ENCODE assay signal across 21 cellular contexts in genomic region chr1:177385760-177386698, GRCh38.
A peak's percentile ranks its signal among the peaks of the same experiment; 100 is the strongest.
DNase-seq lines count a peak whose midpoint lies in the region; ATAC-seq and TF ChIP-seq lines count a peak whose summit lies in the region.
"Had no signal": no experiment of that assay in that cellular context is flagged by ENCODE, and none has a peak within 500 bp of the region (broad histone marks: within the 10 kb centered on the region; RNA-seq: fewer than 3 reads in every experiment).

No MANE protein-coding gene starts in this region.

- peaks cover 11% of the 10 kb centered on the region for H3K9me3 Mint-ChIP-seq in activated naive CD4-positive, alpha-beta T cell treated with anti-CD3 and anti-CD28 coated beads for 36 hours

- no peak overlapping the region for H2BK5ac ChIP-seq in mesendoderm (ENCODE audit: low read length)

- peak; percentile 83 for ATAC-seq in HG02610 (IDR thresholded peaks at IDR 0.05; ENCODE audit: unreplicated experiment)
- ATAC-seq in PC-3: peak; percentile 79
- no peak for ATAC-seq in HG02840 (IDR thresholded peaks at IDR 0.05; ENCODE audit: low FRiP score, unreplicated experiment)
- ATAC-seq: HepG2; left colon; Panc1; stimulated activated naive CD8-positive, alpha-beta T cell treated with anti-CD3 and anti-CD28 coated beads, Interleukin-15, amount 100 ng/mL, for 72 hours; T-cell had no signal

- H3K27ac ChIP-seq in PC-3 (ENCODE audit: low read length) (peak overlapping the region; percentile 65), mesendoderm (ENCODE audit: low read depth, low read length) (no peak overlapping the region)
- H3K27ac ChIP-seq: 22Rv1, C4-2B, prostate gland had no signal

- no peaks in the 10 kb centered on the region for H3K9me3 ChIP-seq in PC-3 (ENCODE audit: low read length)
- H3K9me3 ChIP-seq: prostate gland had no signal

- H3K27ac Mint-ChIP-seq in activated naive CD4-positive, alpha-beta T cell treated with anti-CD3 and anti-CD28 coated beads for 36 hours: no peak overlapping the region
- H3K27ac Mint-ChIP-seq: T-cell had no signal

- no peak for TF ChIP-seq CTCF in PC-3 (conservative IDR thresholded peaks at IDR 0.05; ENCODE audit: low read depth, low read length)

- H2AK5ac ChIP-seq in mesendoderm (ENCODE audit: low read length): no peak overlapping the region

- H3K4me3 ChIP-seq in PC-3 (ENCODE audit: low read length): no peak overlapping the region
- H3K4me3 ChIP-seq in mesendoderm (ENCODE audit: low read length): no peak overlapping the region
- no peak overlapping the region for H3K4me3 ChIP-seq in H7 (ENCODE audit: insufficient read depth, low read depth, low read length)
- H3K4me3 ChIP-seq: prostate gland had no signal

- H3K4me1 Mint-ChIP-seq in activated naive CD4-positive, alpha-beta T cell treated with anti-CD3 and anti-CD28 coated beads for 36 hours (ENCODE audit: low read depth): no peaks in the 10 kb centered on the region
- H3K4me1 Mint-ChIP-seq: stimulated activated naive CD8-positive, alpha-beta T cell treated with anti-CD3 and anti-CD28 coated beads, Interleukin-15, amount 100 ng/mL, for 72 hours; T-cell had no signal

- WGBS in mesendoderm (ENCODE audit: extremely low coverage, insufficient coverage, low lambda C conversion rate): no CpG with 5 or more reads among the region's 5 CpGs

- no peak overlapping the region for H2BK15ac ChIP-seq in mesendoderm (replicated peaks; ENCODE audit: low read depth)

- H2BK120ac ChIP-seq in mesendoderm (ENCODE audit: low read depth, low read length): no peak overlapping the region

- H3K9me2 ChIP-seq in PC-3 (replicated peaks; ENCODE audit: low read length): no peaks in the 10 kb centered on the region

- no peaks in the 10 kb centered on the region for H3F3A ChIP-seq in PC-3 (ENCODE audit: low read length, unreplicated experiment)

- no peak overlapping the region for H3K4ac ChIP-seq in mesendoderm (ENCODE audit: low read depth, low read length)

- no peak overlapping the region for H3K4me3 Mint-ChIP-seq in activated naive CD4-positive, alpha-beta T cell treated with anti-CD3 and anti-CD28 coated beads for 36 hours
- H3K4me3 Mint-ChIP-seq: stimulated activated naive CD8-positive, alpha-beta T cell treated with anti-CD3 and anti-CD28 coated beads, Interleukin-15, amount 100 ng/mL, for 72 hours; T-cell had no signal

- no peaks in the 10 kb centered on the region for H3K79me1 ChIP-seq in mesendoderm (ENCODE audit: low read length)

- H3K56ac ChIP-seq in mesendoderm (ENCODE audit: low read length): no peak overlapping the region

- no peak overlapping the region for H2AFZ ChIP-seq in PC-3 (ENCODE audit: low read length)

- no peak overlapping the region for H3K18ac ChIP-seq in mesendoderm (ENCODE audit: low read length)

- peaks cover 2% of the 10 kb centered on the region for H3K27me3 Mint-ChIP-seq in activated naive CD4-positive, alpha-beta T cell treated with anti-CD3 and anti-CD28 coated beads for 36 hours (ENCODE audit: low read depth)
- H3K27me3 Mint-ChIP-seq: stimulated activated naive CD8-positive, alpha-beta T cell treated with anti-CD3 and anti-CD28 coated beads, Interleukin-15, amount 100 ng/mL, for 72 hours; T-cell had no signal

- DNase-seq in DMS153 (lab: John Stamatoyannopoulos, UW): peak; percentile 26
- DNase-seq in DMS153 treated with DMSO at 0.1 percent for 48 hours (lab: John Stamatoyannopoulos, UW; ENCODE audit: unreplicated experiment): no peak
- peak; percentile 70 for DNase-seq in PC-3
- DNase-seq in mesendoderm: peak; percentile 59
- DNase-seq in H7: no peak
- no peak for DNase-seq in activated naive CD4-positive, alpha-beta T cell treated with anti-CD3 and anti-CD28 coated beads for 36 hours
- DNase-seq: aorta; cortex of kidney; hypothalamus; left colon; NCI-H1048; NCI-H345; stimulated activated naive CD8-positive, alpha-beta T cell treated with anti-CD3 and anti-CD28 coated beads, Interleukin-15, amount 100 ng/mL, for 72 hours; T-cell had no signal

- H3K79me2 ChIP-seq in PC-3 (ENCODE audit: low read length) (no peaks in the 10 kb centered on the region), mesendoderm (ENCODE audit: control insufficient read depth, insufficient read depth, low read length) (no peaks in the 10 kb centered on the region)

- BruUV-seq in PC-3 (replicated peaks; lab: Mats Ljungman, UMichigan): no TSS peak

- H3K4me2 ChIP-seq in PC-3 (ENCODE audit: low read length): peak overlapping the region; percentile 25
- H3K4me2 ChIP-seq in mesendoderm (ENCODE audit: low read length): no peak overlapping the region

- H3K9ac ChIP-seq in PC-3 (ENCODE audit: low read length) (no peak overlapping the region), mesendoderm (ENCODE audit: low read length) (no peak overlapping the region)

- no peaks in the 10 kb centered on the region for H3K36me3 ChIP-seq in PC-3 (ENCODE audit: low read depth, low read length)
- no peaks in the 10 kb centered on the region for H3K36me3 ChIP-seq in mesendoderm (ENCODE audit: control insufficient read depth, insufficient read depth, low read length)
- no peaks in the 10 kb centered on the region for H3K36me3 ChIP-seq in H7 (replicated peaks; ENCODE audit: control insufficient read depth, insufficient read depth, low read length)
- H3K36me3 ChIP-seq: prostate gland had no signal

- CTCF ChIA-PET in PC-3 (lab: Charles Lee): no interaction called here
- CTCF ChIA-PET in activated naive CD4-positive, alpha-beta T cell treated with anti-CD3 and anti-CD28 coated beads for 36 hours (lab: Charles Lee): no interaction called here

- intact Hi-C loops in PC-3 (cut with micrococcal nuclease): no loop called here
- intact Hi-C loops in activated naive CD4-positive, alpha-beta T cell treated with anti-CD3 and anti-CD28 coated beads for 36 hours (cut with micrococcal nuclease): no loop called here

- no peak overlapping the region for H3K23ac ChIP-seq in mesendoderm (ENCODE audit: low read length)

- H3K36me3 Mint-ChIP-seq in activated naive CD4-positive, alpha-beta T cell treated with anti-CD3 and anti-CD28 coated beads for 36 hours (ENCODE audit: low read depth): no peaks in the 10 kb centered on the region
- H3K36me3 Mint-ChIP-seq: T-cell had no signal

- H3K4me1 ChIP-seq in PC-3 (ENCODE audit: insufficient read depth, low read length) (peaks cover 27% of the 10 kb centered on the region), mesendoderm (ENCODE audit: control insufficient read depth, low read depth, low read length) (no peaks in the 10 kb centered on the region)
- H3K4me1 ChIP-seq: prostate gland had no signal

- H4K20me1 ChIP-seq in PC-3 (ENCODE audit: low read length): no peaks in the 10 kb centered on the region

- POLR2A ChIA-PET in PC-3 (lab: Charles Lee; ENCODE audit: unreplicated experiment): interaction anchor here (0.9 kb wide), 1 partner anchor 111 kb away, joined by 10 read pairs; no protein-coding TSS in a partner anchor

- H4K8ac ChIP-seq in mesendoderm (ENCODE audit: low read depth, low read length): no peak overlapping the region

- no peaks in the 10 kb centered on the region for H3K27me3 ChIP-seq in PC-3 (ENCODE audit: low read length)
- no peaks in the 10 kb centered on the region for H3K27me3 ChIP-seq in mesendoderm (ENCODE audit: insufficient read depth, low read length, poor library complexity)
- H3K27me3 ChIP-seq in H7 (ENCODE audit: control insufficient read depth, insufficient read depth, low read length): peaks cover 4% of the 10 kb centered on the region; the same call in 1 of the 2 replicates

- no peak overlapping the region for H4K5ac ChIP-seq in mesendoderm (ENCODE audit: low read length)

Comparison
In these comparisons a context has a peak if more than half of its experiments do, and no peak if none do; other contexts are left out.
1. DNase-seq: peak in DMS153 (single experiment), PC-3 (single experiment) and mesendoderm (single experiment); none in DMS153 treated with DMSO at 0.1 percent for 48 hours (single experiment), H7 (single experiment) and activated naive CD4-positive, alpha-beta T cell treated with anti-CD3 and anti-CD28 coated beads for 36 hours (single experiment).